Comparison of ENCODE assay signal across 17 cellular contexts in genomic region chr11:21177379-21177778, GRCh38.
A peak's percentile ranks its signal among the peaks of the same experiment; 100 is the strongest.
DNase-seq lines count a peak whose midpoint lies in the region; FAIRE-seq and TF ChIP-seq lines count a peak whose summit lies in the region.
"Had no signal": no experiment of that assay in that cellular context is flagged by ENCODE, and none has a peak within 500 bp of the region (broad histone marks: within the 10 kb centered on the region; RNA-seq: fewer than 3 reads in every experiment).

No MANE protein-coding gene starts in this region.

- H3K27ac ChIP-seq in epithelial cell of prostate: no peak overlapping the region
- no peak overlapping the region for H3K27ac ChIP-seq in SK-N-SH (ENCODE audit: low read depth in 2 of 2, low read length in 1 of 2)
- H3K27ac ChIP-seq: GM23248 had no signal

- no peak for TF ChIP-seq CTCF in SK-N-SH (IDR thresholded peaks at IDR 0.05)

- POLR2A ChIA-PET in SK-N-SH (lab: Yijun Ruan, JAX): no interaction called here

- 28% methylated on average over 2 of the region's 2 CpGs for WGBS in SK-N-SH (ENCODE audit: low lambda C conversion rate)

- no peaks in the 10 kb centered on the region for H3K79me2 ChIP-seq in SK-N-SH (ENCODE audit: insufficient read depth)

- no peak overlapping the region for H3K9ac ChIP-seq in SK-N-SH
- H3K9ac ChIP-seq: GM23248 had no signal

- H3K27me3 ChIP-seq in SK-N-SH (ENCODE audit: insufficient read depth): no peaks in the 10 kb centered on the region

- no peak for TF ChIP-seq EP300 in SK-N-SH (IDR thresholded peaks at IDR 0.05; ENCODE audit: borderline replicate concordance in 1 of 2, low read depth in 1 of 2, low read length in 1 of 2)

- H3K9me3 ChIP-seq in SK-N-SH: no peaks in the 10 kb centered on the region

- peak; percentile 27 for FAIRE-seq in GM12892 (lab: Jason Lieb, UNC)
- FAIRE-seq: G401.6, GM19239, H1 had no signal

- peaks cover 0 to 8% of the 10 kb centered on the region in 2 experiments; a peak in 2 of 4 replicates for H3K4me1 ChIP-seq in SK-N-SH (ENCODE audit: control insufficient read depth in 1 of 2, insufficient read depth in 2 of 2, low read depth in 1 of 2, low read length in 1 of 2)

- CTCF ChIA-PET in SK-N-SH (lab: Yijun Ruan, JAX): no interaction called here

- no peak overlapping the region for H2AFZ ChIP-seq in SK-N-SH (ENCODE audit: low read depth)
- H2AFZ ChIP-seq: GM23248 had no signal

- TF ChIP-seq POLR2A in GM12892 (IDR thresholded peaks at IDR 0.05; ENCODE audit: low read depth, low read length): no peak

- no peak overlapping the region for H3K4me2 ChIP-seq in SK-N-SH

- no peak for DNase-seq in GM12892 (ENCODE audit: insufficient read length)
- peak; percentile 24 for DNase-seq in NCI-H69 (lab: John Stamatoyannopoulos, UW)
- peak; percentile 2 for DNase-seq in epithelial cell of prostate (ENCODE audit: low read depth, low spot score)
- DNase-seq in SK-N-SH: no peak
- no peak for DNase-seq in NK-92 (lab: John Stamatoyannopoulos, UW; ENCODE audit: unreplicated experiment)
- no peak for DNase-seq in cortex of kidney (lab: John Stamatoyannopoulos, UW)
- DNase-seq: C1 segment of cervical spinal cord; Calu3; CD4-positive, alpha-beta memory T cell; COR-L47; DMS153; DND-41; GM23248; H7 had no signal

- no peaks in the 10 kb centered on the region for H3K9me2 ChIP-seq in SK-N-SH

- H3F3A ChIP-seq in SK-N-SH (replicated peaks; ENCODE audit: insufficient read depth): no peaks in the 10 kb centered on the region

- H3K4me3 ChIP-seq in SK-N-SH (ENCODE audit: low read depth in 2 of 2, low read length in 1 of 2): no peak overlapping the region
- H3K4me3 ChIP-seq: GM23248 had no signal

- TF ChIP-seq RAD21 in SK-N-SH (IDR thresholded peaks at IDR 0.05; ENCODE audit: low read length): no peak

- no peaks in the 10 kb centered on the region for H3K36me3 ChIP-seq in SK-N-SH (replicated peaks in 1 of 2; ENCODE audit: control insufficient read depth in 1 of 2, insufficient read depth in 2 of 2, low read length in 1 of 2)

- no peaks in the 10 kb centered on the region for H4K20me1 ChIP-seq in SK-N-SH (ENCODE audit: insufficient read depth)

TF ChIP-seq in SK-N-SH, 30 proteins besides CTCF, POLR2A, EP300 and RAD21:
- TF ChIP-seq PBX3 (IDR thresholded peaks at IDR 0.05) (no peak), ZBTB33 (IDR thresholded peaks at IDR 0.05; ENCODE audit: borderline replicate concordance, low read depth) (no peak), JUND (IDR thresholded peaks at IDR 0.05) (no peak), MAX (IDR thresholded peaks at IDR 0.05; ENCODE audit: low read depth) (no peak), RFX5 (IDR thresholded peaks at IDR 0.05; ENCODE audit: low read length) (no peak)
TF ChIP-seq in SK-N-SH: peak in this region for 0.

Comparison
In these comparisons a context has a peak if more than half of its experiments do, and no peak if none do; other contexts are left out.
1. DNase-seq: peak in NCI-H69 (single experiment) and epithelial cell of prostate (single experiment); none in GM12892 (single experiment), SK-N-SH (single experiment), NK-92 (single experiment) and cortex of kidney (single experiment).